ENCODE assay signal across 1 cellular context in the genomic region with DNA sequence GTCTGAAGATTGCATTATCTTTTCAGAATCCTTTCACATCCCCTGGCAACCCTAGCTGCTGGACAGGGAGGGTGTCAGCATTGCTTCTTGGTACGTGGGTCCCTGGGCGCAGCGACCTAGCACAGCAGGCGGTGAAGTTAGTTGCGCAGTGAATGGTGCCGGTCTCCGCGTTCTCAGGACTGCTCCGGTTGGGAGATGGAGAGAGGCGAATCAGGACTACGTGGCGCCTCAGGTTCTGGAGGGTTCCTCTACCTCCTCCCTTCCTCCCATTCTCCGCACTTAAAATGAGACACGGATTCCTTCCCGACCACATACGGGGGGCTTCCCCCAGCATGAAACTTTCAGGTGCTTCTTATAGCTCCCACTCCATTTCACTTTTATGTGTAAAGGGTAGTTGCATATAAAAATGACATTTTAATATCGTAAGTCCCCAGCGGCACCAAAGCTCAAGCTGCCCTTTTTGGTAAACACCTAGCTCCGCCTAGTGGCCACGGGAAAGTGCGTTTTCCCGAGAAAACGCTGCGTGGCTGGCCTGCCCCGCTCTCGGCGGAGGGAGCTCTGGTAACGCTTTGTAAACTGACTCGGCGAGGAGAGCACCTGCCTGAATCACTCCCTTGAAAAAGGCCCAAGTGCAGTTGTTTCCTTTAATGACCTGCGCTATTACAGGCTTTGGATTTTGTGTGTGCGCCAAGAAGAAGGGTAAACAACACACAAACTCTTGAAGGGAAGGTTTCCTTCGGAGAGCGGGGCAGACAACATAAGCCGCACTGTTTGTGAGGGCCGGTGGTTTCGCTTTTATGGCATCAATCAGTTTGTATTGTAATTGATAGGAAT.
TF ChIP-seq lines count a peak whose summit lies in the region.

No MANE protein-coding gene starts in this region.

TF ChIP-seq in GM12878, 131 proteins besides CTCF, POLR2A, EP300 and RAD21 (continued from another document):
- TF ChIP-seq, protein P1, sequence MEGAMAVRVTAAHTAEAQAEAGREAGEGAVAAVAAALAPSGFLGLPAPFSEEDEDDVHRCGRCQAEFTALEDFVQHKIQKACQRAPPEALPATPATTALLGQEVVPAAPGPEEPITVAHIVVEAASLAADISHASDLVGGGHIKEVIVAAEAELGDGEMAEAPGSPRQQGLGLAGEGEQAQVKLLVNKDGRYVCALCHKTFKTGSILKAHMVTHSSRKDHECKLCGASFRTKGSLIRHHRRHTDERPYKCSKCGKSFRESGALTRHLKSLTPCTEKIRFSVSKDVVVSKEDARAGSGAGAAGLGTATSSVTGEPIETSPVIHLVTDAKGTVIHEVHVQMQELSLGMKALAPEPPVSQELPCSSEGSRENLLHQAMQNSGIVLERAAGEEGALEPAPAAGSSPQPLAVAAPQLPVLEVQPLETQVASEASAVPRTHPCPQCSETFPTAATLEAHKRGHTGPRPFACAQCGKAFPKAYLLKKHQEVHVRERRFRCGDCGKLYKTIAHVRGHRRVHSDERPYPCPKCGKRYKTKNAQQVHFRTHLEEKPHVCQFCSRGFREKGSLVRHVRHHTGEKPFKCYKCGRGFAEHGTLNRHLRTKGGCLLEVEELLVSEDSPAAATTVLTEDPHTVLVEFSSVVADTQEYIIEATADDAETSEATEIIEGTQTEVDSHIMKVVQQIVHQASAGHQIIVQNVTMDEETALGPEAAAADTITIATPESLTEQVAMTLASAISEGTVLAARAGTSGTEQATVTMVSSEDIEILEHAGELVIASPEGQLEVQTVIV (IDR thresholded peaks at IDR 0.05; ENCODE audit: borderline replicate concordance, partially characterized antibody): no peak
